2 cellular contexts compared by ENCODE assay signal in the genomic region with DNA sequence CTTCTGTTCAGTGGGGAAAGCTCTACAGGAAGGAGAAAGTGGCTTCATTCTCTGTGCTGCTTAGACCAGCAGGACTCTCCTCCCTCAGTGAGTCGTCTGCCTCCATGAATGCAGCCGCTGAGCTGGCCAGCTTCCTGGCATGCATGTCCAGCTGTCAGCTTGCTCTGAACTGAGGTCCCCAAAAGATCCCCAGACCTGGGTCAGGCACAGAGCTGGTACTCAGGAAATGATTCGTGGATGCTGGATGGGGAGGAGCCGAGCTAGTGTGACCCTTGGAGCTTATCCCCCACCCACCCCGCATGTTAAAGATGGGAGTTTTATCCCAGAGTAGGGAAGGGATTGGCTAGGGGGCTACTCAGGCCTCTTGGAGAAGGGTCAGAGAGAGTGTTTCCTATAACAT.
TF ChIP-seq lines count a peak whose summit lies in the region.

No MANE protein-coding gene starts in this region.

TF ChIP-seq in IMR-90, 13 proteins besides CTCF, POLR2A, EP300 and RAD21:
- TF ChIP-seq SMC3 (IDR thresholded peaks at IDR 0.05; ENCODE audit: low read depth, low read length) (no peak), MAZ (IDR thresholded peaks at IDR 0.05; ENCODE audit: borderline replicate concordance, low read depth, low read length) (no peak)
- TF ChIP-seq, protein P1, sequence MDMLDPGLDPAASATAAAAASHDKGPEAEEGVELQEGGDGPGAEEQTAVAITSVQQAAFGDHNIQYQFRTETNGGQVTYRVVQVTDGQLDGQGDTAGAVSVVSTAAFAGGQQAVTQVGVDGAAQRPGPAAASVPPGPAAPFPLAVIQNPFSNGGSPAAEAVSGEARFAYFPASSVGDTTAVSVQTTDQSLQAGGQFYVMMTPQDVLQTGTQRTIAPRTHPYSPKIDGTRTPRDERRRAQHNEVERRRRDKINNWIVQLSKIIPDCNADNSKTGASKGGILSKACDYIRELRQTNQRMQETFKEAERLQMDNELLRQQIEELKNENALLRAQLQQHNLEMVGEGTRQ (IDR thresholded peaks at IDR 0.05; ENCODE audit: low read depth, low read length), result no peak

TF ChIP-seq in H1, 55 proteins besides CTCF, POLR2A, EP300 and RAD21:
- TF ChIP-seq SRF (IDR thresholded peaks at IDR 0.05; ENCODE audit: low read depth, low read length) (no peak), CHD1 (IDR thresholded peaks at IDR 0.05; ENCODE audit: low read depth, low read length) (no peak), RNF2 (IDR thresholded peaks at IDR 0.05; ENCODE audit: borderline replicate concordance, low read depth, low read length, missing control alignments, poor library complexity, severe bottlenecking) (no peak), BACH1 (IDR thresholded peaks at IDR 0.05; ENCODE audit: low read length) (no peak), RBBP5 (IDR thresholded peaks at IDR 0.05; ENCODE audit: borderline replicate concordance, low read depth, low read length) (no peak), TBP (IDR thresholded peaks at IDR 0.05; ENCODE audit: low read depth, low read length) (no peak), SIN3A (conservative IDR thresholded peaks at IDR 0.05 in 1 of 2, IDR thresholded peaks at IDR 0.05 in 1 of 2; ENCODE audit: low read depth in 1 of 2, low read length in 2 of 2) (no peak)
- TF ChIP-seq, protein P2, sequence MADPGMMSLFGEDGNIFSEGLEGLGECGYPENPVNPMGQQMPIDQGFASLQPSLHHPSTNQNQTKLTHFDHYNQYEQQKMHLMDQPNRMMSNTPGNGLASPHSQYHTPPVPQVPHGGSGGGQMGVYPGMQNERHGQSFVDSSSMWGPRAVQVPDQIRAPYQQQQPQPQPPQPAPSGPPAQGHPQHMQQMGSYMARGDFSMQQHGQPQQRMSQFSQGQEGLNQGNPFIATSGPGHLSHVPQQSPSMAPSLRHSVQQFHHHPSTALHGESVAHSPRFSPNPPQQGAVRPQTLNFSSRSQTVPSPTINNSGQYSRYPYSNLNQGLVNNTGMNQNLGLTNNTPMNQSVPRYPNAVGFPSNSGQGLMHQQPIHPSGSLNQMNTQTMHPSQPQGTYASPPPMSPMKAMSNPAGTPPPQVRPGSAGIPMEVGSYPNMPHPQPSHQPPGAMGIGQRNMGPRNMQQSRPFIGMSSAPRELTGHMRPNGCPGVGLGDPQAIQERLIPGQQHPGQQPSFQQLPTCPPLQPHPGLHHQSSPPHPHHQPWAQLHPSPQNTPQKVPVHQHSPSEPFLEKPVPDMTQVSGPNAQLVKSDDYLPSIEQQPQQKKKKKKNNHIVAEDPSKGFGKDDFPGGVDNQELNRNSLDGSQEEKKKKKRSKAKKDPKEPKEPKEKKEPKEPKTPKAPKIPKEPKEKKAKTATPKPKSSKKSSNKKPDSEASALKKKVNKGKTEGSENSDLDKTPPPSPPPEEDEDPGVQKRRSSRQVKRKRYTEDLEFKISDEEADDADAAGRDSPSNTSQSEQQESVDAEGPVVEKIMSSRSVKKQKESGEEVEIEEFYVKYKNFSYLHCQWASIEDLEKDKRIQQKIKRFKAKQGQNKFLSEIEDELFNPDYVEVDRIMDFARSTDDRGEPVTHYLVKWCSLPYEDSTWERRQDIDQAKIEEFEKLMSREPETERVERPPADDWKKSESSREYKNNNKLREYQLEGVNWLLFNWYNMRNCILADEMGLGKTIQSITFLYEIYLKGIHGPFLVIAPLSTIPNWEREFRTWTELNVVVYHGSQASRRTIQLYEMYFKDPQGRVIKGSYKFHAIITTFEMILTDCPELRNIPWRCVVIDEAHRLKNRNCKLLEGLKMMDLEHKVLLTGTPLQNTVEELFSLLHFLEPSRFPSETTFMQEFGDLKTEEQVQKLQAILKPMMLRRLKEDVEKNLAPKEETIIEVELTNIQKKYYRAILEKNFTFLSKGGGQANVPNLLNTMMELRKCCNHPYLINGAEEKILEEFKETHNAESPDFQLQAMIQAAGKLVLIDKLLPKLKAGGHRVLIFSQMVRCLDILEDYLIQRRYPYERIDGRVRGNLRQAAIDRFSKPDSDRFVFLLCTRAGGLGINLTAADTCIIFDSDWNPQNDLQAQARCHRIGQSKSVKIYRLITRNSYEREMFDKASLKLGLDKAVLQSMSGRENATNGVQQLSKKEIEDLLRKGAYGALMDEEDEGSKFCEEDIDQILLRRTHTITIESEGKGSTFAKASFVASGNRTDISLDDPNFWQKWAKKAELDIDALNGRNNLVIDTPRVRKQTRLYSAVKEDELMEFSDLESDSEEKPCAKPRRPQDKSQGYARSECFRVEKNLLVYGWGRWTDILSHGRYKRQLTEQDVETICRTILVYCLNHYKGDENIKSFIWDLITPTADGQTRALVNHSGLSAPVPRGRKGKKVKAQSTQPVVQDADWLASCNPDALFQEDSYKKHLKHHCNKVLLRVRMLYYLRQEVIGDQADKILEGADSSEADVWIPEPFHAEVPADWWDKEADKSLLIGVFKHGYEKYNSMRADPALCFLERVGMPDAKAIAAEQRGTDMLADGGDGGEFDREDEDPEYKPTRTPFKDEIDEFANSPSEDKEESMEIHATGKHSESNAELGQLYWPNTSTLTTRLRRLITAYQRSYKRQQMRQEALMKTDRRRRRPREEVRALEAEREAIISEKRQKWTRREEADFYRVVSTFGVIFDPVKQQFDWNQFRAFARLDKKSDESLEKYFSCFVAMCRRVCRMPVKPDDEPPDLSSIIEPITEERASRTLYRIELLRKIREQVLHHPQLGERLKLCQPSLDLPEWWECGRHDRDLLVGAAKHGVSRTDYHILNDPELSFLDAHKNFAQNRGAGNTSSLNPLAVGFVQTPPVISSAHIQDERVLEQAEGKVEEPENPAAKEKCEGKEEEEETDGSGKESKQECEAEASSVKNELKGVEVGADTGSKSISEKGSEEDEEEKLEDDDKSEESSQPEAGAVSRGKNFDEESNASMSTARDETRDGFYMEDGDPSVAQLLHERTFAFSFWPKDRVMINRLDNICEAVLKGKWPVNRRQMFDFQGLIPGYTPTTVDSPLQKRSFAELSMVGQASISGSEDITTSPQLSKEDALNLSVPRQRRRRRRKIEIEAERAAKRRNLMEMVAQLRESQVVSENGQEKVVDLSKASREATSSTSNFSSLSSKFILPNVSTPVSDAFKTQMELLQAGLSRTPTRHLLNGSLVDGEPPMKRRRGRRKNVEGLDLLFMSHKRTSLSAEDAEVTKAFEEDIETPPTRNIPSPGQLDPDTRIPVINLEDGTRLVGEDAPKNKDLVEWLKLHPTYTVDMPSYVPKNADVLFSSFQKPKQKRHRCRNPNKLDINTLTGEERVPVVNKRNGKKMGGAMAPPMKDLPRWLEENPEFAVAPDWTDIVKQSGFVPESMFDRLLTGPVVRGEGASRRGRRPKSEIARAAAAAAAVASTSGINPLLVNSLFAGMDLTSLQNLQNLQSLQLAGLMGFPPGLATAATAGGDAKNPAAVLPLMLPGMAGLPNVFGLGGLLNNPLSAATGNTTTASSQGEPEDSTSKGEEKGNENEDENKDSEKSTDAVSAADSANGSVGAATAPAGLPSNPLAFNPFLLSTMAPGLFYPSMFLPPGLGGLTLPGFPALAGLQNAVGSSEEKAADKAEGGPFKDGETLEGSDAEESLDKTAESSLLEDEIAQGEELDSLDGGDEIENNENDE (IDR thresholded peaks at IDR 0.05; ENCODE audit: insufficient replicate concordance, low read length), result no peak
